Comparison of ENCODE assay signal across 12 cellular contexts in genomic region chr4:72974694-72975487, GRCh38.
DNase-seq lines count a peak whose midpoint lies in the region; ATAC-seq and TF ChIP-seq lines count a peak whose summit lies in the region.
"Had no signal": no experiment of that assay in that cellular context is flagged by ENCODE, and none has a peak within 500 bp of the region (broad histone marks: within the 10 kb centered on the region; RNA-seq: fewer than 3 reads in every experiment).

No MANE protein-coding gene starts in this region.

- DNase-seq in NCI-H1417 (lab: John Stamatoyannopoulos, UW) (peak; percentile 43 to 87 (median 77)), NCI-H1417 treated with DMSO at 0.1 percent for 48 hours (lab: John Stamatoyannopoulos, UW) (no peak), Panc1 (ENCODE audit: low read depth, low spot score) (no peak), fibroblast of lung (ENCODE audit: low read depth in 2 of 2) (peak; percentile 25 to 80), tibial artery (no peak), lower lobe of right lung (no peak), colonic mucosa (no peak)
- DNase-seq in effector memory CD4-positive, alpha-beta T cell, result no peak
- DNase-seq: activated CD8-positive, alpha-beta T cell treated with anti-CD3 and anti-CD28 coated beads, Interleukin-2, amount 10 ng/mL, durations not matched to agents 7 days and 5 days; amniotic stem cell; GF-D8 had no signal

- H3K36me3 ChIP-seq in Panc1 (ENCODE audit: control insufficient read depth, insufficient read depth, low read length) (no peaks in the 10 kb centered on the region), fibroblast of lung (ENCODE audit: control insufficient read depth, insufficient read depth, low read length) (no peaks in the 10 kb centered on the region), tibial artery (no peaks in the 10 kb centered on the region), lower lobe of right lung (no peaks in the 10 kb centered on the region), colonic mucosa (no peaks in the 10 kb centered on the region)
- H3K36me3 ChIP-seq in effector memory CD4-positive, alpha-beta T cell (ENCODE audit: control insufficient read depth, insufficient read depth, low read length), result no peaks in the 10 kb centered on the region

- H3K9ac ChIP-seq in fibroblast of lung (ENCODE audit: insufficient read depth, low read length) (no peak overlapping the region), colonic mucosa (ENCODE audit: low read depth in 2 of 2, low read length in 2 of 2) (no peak overlapping the region)

- TF ChIP-seq CTCF in Panc1 (IDR thresholded peaks at IDR 0.05) (no peak), fibroblast of lung (conservative IDR thresholded peaks at IDR 0.05 in 1 of 2, IDR thresholded peaks at IDR 0.05 in 1 of 2; ENCODE audit: low read depth in 1 of 2, low read length in 2 of 2) (no peak), tibial artery (IDR thresholded peaks at IDR 0.05) (no peak), lower lobe of right lung (IDR thresholded peaks at IDR 0.05) (no peak), colonic mucosa (IDR thresholded peaks at IDR 0.05) (no peak)

- no peaks in the 10 kb centered on the region for H3K9me3 ChIP-seq in Panc1 (ENCODE audit: control insufficient read depth, insufficient read depth, low read depth, low read length)
- H3K9me3 ChIP-seq in fibroblast of lung (ENCODE audit: control insufficient read depth, insufficient read depth, low read depth, low read length), result no peaks in the 10 kb centered on the region
- H3K9me3 ChIP-seq in tibial artery, result no peaks in the 10 kb centered on the region
- H3K9me3 ChIP-seq in lower lobe of right lung, result no peaks in the 10 kb centered on the region
- H3K9me3 ChIP-seq in effector memory CD4-positive, alpha-beta T cell (ENCODE audit: control insufficient read depth, low read length), result no peaks in the 10 kb centered on the region
- no peaks in the 10 kb centered on the region for H3K9me3 ChIP-seq in colonic mucosa

- H3K4me1 ChIP-seq in Panc1 (ENCODE audit: control insufficient read depth, insufficient read depth, low read length) (no peaks in the 10 kb centered on the region), fibroblast of lung (ENCODE audit: control insufficient read depth, extremely low read depth, insufficient read depth, low read length) (peaks cover 7% of the 10 kb centered on the region), tibial artery (peaks cover 0 to 65% (median 21%) of the 10 kb centered on the region in 4 donors), lower lobe of right lung (no peaks in the 10 kb centered on the region), colonic mucosa (no peaks in the 10 kb centered on the region)
- no peaks in the 10 kb centered on the region for H3K4me1 ChIP-seq in effector memory CD4-positive, alpha-beta T cell (ENCODE audit: control insufficient read depth, insufficient read depth, low read length, poor library complexity, severe bottlenecking)

- H3K27me3 ChIP-seq in Panc1 (ENCODE audit: control insufficient read depth, insufficient read depth, low read length) (no peaks in the 10 kb centered on the region), fibroblast of lung (ENCODE audit: control insufficient read depth, insufficient read depth, low read length) (no peaks in the 10 kb centered on the region), tibial artery (no peaks in the 10 kb centered on the region), lower lobe of right lung (ENCODE audit: low read depth) (no peaks in the 10 kb centered on the region), colonic mucosa (no peaks in the 10 kb centered on the region)
- H3K27me3 ChIP-seq in effector memory CD4-positive, alpha-beta T cell (replicated peaks; ENCODE audit: control insufficient read depth, insufficient read depth, low read length, poor library complexity, severe bottlenecking), result no peaks in the 10 kb centered on the region

- no peaks in the 10 kb centered on the region for H4K20me1 ChIP-seq in fibroblast of lung (ENCODE audit: control insufficient read depth, extremely low read depth, insufficient read depth, low read length)

- H3K4me3 ChIP-seq in Panc1 (ENCODE audit: low read depth in 2 of 2, low read length in 2 of 2), result no peak overlapping the region
- no peak overlapping the region for H3K4me3 ChIP-seq in fibroblast of lung (replicated peaks in 1 of 4; ENCODE audit: control extremely low read depth in 1 of 4, insufficient read depth in 1 of 4, low read depth in 3 of 4, low read length in 4 of 4)
- no peak overlapping the region for H3K4me3 ChIP-seq in tibial artery
- H3K4me3 ChIP-seq in lower lobe of right lung, result no peak overlapping the region
- no peak overlapping the region for H3K4me3 ChIP-seq in effector memory CD4-positive, alpha-beta T cell (ENCODE audit: insufficient read depth, low read depth, low read length, poor library complexity, severe bottlenecking)
- no peak overlapping the region for H3K4me3 ChIP-seq in colonic mucosa

- BruUV-seq in Panc1 (replicated peaks; lab: Mats Ljungman, UMichigan), result no TSS peak

- H3K79me2 ChIP-seq in fibroblast of lung (ENCODE audit: control insufficient read depth, insufficient read depth, low read length), result no peaks in the 10 kb centered on the region

- H3K27ac ChIP-seq in Panc1 (ENCODE audit: low read length) (no peak overlapping the region), fibroblast of lung (ENCODE audit: insufficient read depth, low read length) (no peak overlapping the region), tibial artery (peak overlapping the region; percentile 28 to 68), lower lobe of right lung (no peak overlapping the region), colonic mucosa (no peak overlapping the region)
- no peak overlapping the region for H3K27ac ChIP-seq in effector memory CD4-positive, alpha-beta T cell (ENCODE audit: insufficient read depth, low read length, poor library complexity, severe bottlenecking)

- H3K4me2 ChIP-seq in fibroblast of lung (ENCODE audit: extremely low read depth, insufficient read depth, low read length), result peak overlapping the region; percentile 37

- CTCF ChIA-PET in Panc1 (lab: Charles Lee), result interaction anchor here (0.7 kb wide), 2 partner anchors 63 to 161 kb away, joined by 4 to 5 read pairs; no protein-coding TSS in a partner anchor

- H2AFZ ChIP-seq in fibroblast of lung (ENCODE audit: low read length), result peak overlapping the region; percentile 43

- in situ Hi-C loops in Panc1 (cut with HindIII; ENCODE audit: low pct_unique_long_range_greater_than_20kb, low sequenced_read_pairs), result no loop called here

- POLR2A ChIA-PET in Panc1 (lab: Charles Lee), result no interaction called here

- intact Hi-C loops in Panc1 (cut with micrococcal nuclease; ENCODE audit: unreplicated experiment) (no loop called here), tibial artery (cut with DNase I; ENCODE audit: low total_unique reads) (no loop called here), lower lobe of right lung (cut with DNase I) (no loop called here), colonic mucosa (cut with DNase I) (no loop called here)

- ATAC-seq in Panc1 (peak; percentile 65; the same call in 1 of the 2 replicates), lower lobe of right lung (no peak)
- ATAC-seq: activated CD8-positive, alpha-beta T cell treated with anti-CD3 and anti-CD28 coated beads, Interleukin-2, amount 10 ng/mL, durations not matched to agents 7 days and 5 days; stimulated activated effector memory CD8-positive, alpha-beta T cell treated with anti-CD3 and anti-CD28 coated beads, Interleukin-12 subunit alpha, Interleukin-12 subunit beta, amount 100 ng/mL, for 72 hours had no signal

Comparison
In these comparisons a context has a peak if more than half of its experiments do, and no peak if none do; other contexts are left out.
1. DNase-seq: peak in NCI-H1417 (3 of 3) and fibroblast of lung (2 of 2); none in NCI-H1417 treated with DMSO at 0.1 percent for 48 hours (single experiment), Panc1 (single experiment), tibial artery (0 of 2), lower lobe of right lung (single experiment), effector memory CD4-positive, alpha-beta T cell (0 of 3) and colonic mucosa (single experiment).
2. H3K27ac ChIP-seq: peak in tibial artery (2 of 2); none in Panc1 (single experiment), fibroblast of lung (single experiment), lower lobe of right lung (single experiment), effector memory CD4-positive, alpha-beta T cell (single experiment) and colonic mucosa (single experiment).